8 cellular contexts compared by ENCODE assay signal in genomic region chrX:18354369-18355329, GRCh38. TPM values are rescaled to one million over a fixed set of nuclear protein-coding genes. Genes with fewer than 3 reads are reported as not detected.
A peak's percentile ranks its signal among the peaks of the same experiment; 100 is the strongest.
DNase-seq lines count a peak whose midpoint lies in the region; ATAC-seq and TF ChIP-seq lines count a peak whose summit lies in the region.

TSS of gene SCML2 (minus strand) at chrX:18354688. CDS start at chrX:18334071, 20,617 bp downstream.

- H3K4me2 ChIP-seq in PC-3 (ENCODE audit: low read length) = peak within 1 kb of the TSS; percentile 78

- peak within 1 kb of the TSS; percentile 67 for H3K4me3 ChIP-seq in PC-3 (ENCODE audit: low read length)

- TF ChIP-seq CTCF in PC-3 (conservative IDR thresholded peaks at IDR 0.05; ENCODE audit: low read depth, low read length) (no peak; the same call in 1 of the 2 replicates), osteocyte (IDR thresholded peaks at IDR 0.05) (no peak)

- H3K4me1 Mint-ChIP-seq in osteocyte (ENCODE audit: unreplicated experiment) = peaks cover 11% of the 10 kb centered on the region

- DNase-seq in NCI-H82 (lab: John Stamatoyannopoulos, UW) = peak; percentile 65
- no peak for DNase-seq in NCI-H82 treated with DMSO at 0.1 percent for 48 hours (lab: John Stamatoyannopoulos, UW; ENCODE audit: unreplicated experiment)
- peak; percentile 31 for DNase-seq in PC-3
- DNase-seq in activated naive CD4-positive, alpha-beta T cell treated with anti-CD3 and anti-CD28 coated beads, Interleukin-2, amount 50 U/mL, for 72 hours (ENCODE audit: low spot score in 2 of 2) = peak; percentile 29 to 50
- peak in 40 of 42 donors; percentile 1 to 78 (median 54) for DNase-seq in head of caudate nucleus
- DNase-seq in osteocyte (ENCODE audit: extremely low spot score, unreplicated experiment) = peak; percentile 86

- intact Hi-C loops in PC-3 (cut with micrococcal nuclease) (loop anchor here (10.0 kb wide), 2 partner anchors 100 to 620 kb away; partner anchors contain the start of gene SCML1), head of caudate nucleus (cut with DNase I) (no loop called here)

- H3K4me3 Mint-ChIP-seq in osteocyte (ENCODE audit: unreplicated experiment) = peak within 1 kb of the TSS; percentile 76

- BruUV-seq in PC-3 (replicated peaks; lab: Mats Ljungman, UMichigan) = no TSS peak

- H3K79me2 ChIP-seq in PC-3 (ENCODE audit: low read length) = peaks cover 45% of the 10 kb centered on the region

- CTCF ChIA-PET in PC-3 (lab: Charles Lee) = interaction anchor here (0.6 to 0.7 kb wide), 2 partner anchors 30 to 174 kb away, joined by 3 read pairs; no protein-coding TSS in a partner anchor

- no peaks in the 10 kb centered on the region for H3K36me3 ChIP-seq in PC-3 (ENCODE audit: low read depth, low read length)

- peak within 1 kb of the TSS; percentile 85 for H2AFZ ChIP-seq in PC-3 (ENCODE audit: low read length)

- H3K9me3 Mint-ChIP-seq in activated naive CD4-positive, alpha-beta T cell treated with anti-CD3 and anti-CD28 coated beads, Interleukin-2, amount 50 U/mL, for 72 hours = no peaks in the 10 kb centered on the region
- H3K9me3 Mint-ChIP-seq in osteocyte (ENCODE audit: unreplicated experiment) = peaks cover 8% of the 10 kb centered on the region

- H3K36me3 Mint-ChIP-seq in activated naive CD4-positive, alpha-beta T cell treated with anti-CD3 and anti-CD28 coated beads, Interleukin-2, amount 50 U/mL, for 72 hours = peaks cover 0 to 4% of the 10 kb centered on the region in 2 donors
- H3K36me3 Mint-ChIP-seq in osteocyte (ENCODE audit: unreplicated experiment) = no peaks in the 10 kb centered on the region

- H3K27me3 Mint-ChIP-seq in osteocyte (ENCODE audit: unreplicated experiment) = peaks cover 14% of the 10 kb centered on the region

- peak; percentile 65 for ATAC-seq in PC-3
- peak; percentile 75 to 80 for ATAC-seq in activated naive CD4-positive, alpha-beta T cell treated with anti-CD3 and anti-CD28 coated beads, Interleukin-2, amount 50 U/mL, for 72 hours
- no peak for ATAC-seq in GM21825 (IDR thresholded peaks at IDR 0.05; ENCODE audit: unreplicated experiment)
- no peak for ATAC-seq in HG03342 (IDR thresholded peaks at IDR 0.05; ENCODE audit: unreplicated experiment)

- peak within 1 kb of the TSS; percentile 57 for H3K9ac ChIP-seq in PC-3 (ENCODE audit: low read length)

- H3K27ac ChIP-seq in PC-3 (ENCODE audit: low read length) = no peak within 1 kb of the TSS

- no peaks in the 10 kb centered on the region for H3F3A ChIP-seq in PC-3 (ENCODE audit: low read length, unreplicated experiment)

- no peaks in the 10 kb centered on the region for H3K9me2 ChIP-seq in PC-3 (replicated peaks; ENCODE audit: low read length)

- no peaks in the 10 kb centered on the region for H3K9me3 ChIP-seq in PC-3 (ENCODE audit: low read length)

- no peaks in the 10 kb centered on the region; the same call in none of the 2 replicates for H4K20me1 ChIP-seq in PC-3 (ENCODE audit: low read length)

- H3K27ac Mint-ChIP-seq in activated naive CD4-positive, alpha-beta T cell treated with anti-CD3 and anti-CD28 coated beads, Interleukin-2, amount 50 U/mL, for 72 hours = no peak within 1 kb of the TSS
- peak within 1 kb of the TSS; percentile 34 for H3K27ac Mint-ChIP-seq in osteocyte (ENCODE audit: unreplicated experiment)

- POLR2A ChIA-PET in PC-3 (lab: Charles Lee; ENCODE audit: unreplicated experiment) = interaction anchor here (0.6 kb wide), 2 partner anchors 99 to 1787 kb away, joined by 4 to 9 read pairs; partner anchors contain the start of gene EIF1AX

- H3K27me3 ChIP-seq in PC-3 (ENCODE audit: low read length) = no peaks in the 10 kb centered on the region

- peaks cover 11% of the 10 kb centered on the region for H3K4me1 ChIP-seq in PC-3 (ENCODE audit: insufficient read depth, low read length)

RNA-seq across cellular contexts. Expression of gene SCML2, which starts in this region (rescaled TPM):
- 3.5 and 4.8 TPM in 2 replicates for total RNA-seq in PC-3 (2014; rRNA removed)
- 1 to 10 TPM; 3.0 to 5.3 TPM for total RNA-seq in activated naive CD4-positive, alpha-beta T cell treated with anti-CD3 and anti-CD28 coated beads, Interleukin-2, amount 50 U/mL, for 72 hours
- total RNA-seq in osteocyte = 2.8 and 3.4 TPM in 2 replicates

Comparison
In these comparisons a context has a peak if more than half of its experiments do, and no peak if none do; other contexts are left out.
1. ATAC-seq: peak in PC-3 (single experiment) and activated naive CD4-positive, alpha-beta T cell treated with anti-CD3 and anti-CD28 coated beads, Interleukin-2, amount 50 U/mL, for 72 hours (2 of 2); none in GM21825 (single experiment) and HG03342 (single experiment).